Comparison of ENCODE assay signal across 15 cellular contexts in the genomic region with DNA sequence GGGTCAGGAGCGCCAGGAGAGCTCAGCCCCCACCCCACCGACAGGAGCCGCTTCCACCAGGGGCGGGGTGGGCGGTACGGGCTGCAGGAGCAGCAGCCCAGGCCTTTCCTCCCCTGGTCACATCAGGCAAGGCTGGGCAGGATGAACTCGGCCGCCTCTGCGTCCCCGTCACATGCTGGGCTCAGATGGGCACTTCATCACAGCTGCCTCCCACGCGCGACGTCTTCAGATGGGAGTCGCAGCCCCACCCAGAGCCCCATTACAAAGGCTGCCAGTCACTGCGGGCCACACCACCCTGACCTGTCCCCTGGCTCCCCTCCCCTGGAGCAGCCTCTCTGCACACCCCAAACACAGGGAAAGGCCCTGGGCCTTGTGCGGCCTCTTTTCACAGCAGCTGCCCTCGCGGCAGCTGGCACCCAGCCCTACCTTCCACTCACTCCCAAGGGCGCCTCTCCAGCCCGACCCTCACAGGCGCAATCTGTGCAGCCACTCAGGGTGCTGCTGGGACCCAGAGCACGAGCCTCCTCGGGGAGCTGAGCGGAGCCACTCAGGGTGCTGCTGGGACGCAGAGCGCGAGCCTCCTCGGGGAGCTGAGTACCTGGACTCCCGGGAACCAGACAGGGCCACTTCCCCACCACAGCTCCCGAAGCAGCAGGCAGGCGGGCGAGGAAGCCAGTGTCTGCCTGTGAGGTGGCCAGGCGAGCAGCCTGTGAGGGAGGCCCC. TPM values are rescaled to one million over a fixed set of nuclear protein-coding genes. Genes with fewer than 3 reads are reported as not detected.
DNase-seq lines count a peak whose midpoint lies in the region; ATAC-seq, FAIRE-seq and TF ChIP-seq lines count a peak whose summit lies in the region.
"Had no signal": no experiment of that assay in that cellular context is flagged by ENCODE, and none has a peak within 500 bp of the region (broad histone marks: within the 10 kb centered on the region; RNA-seq: fewer than 3 reads in every experiment).

No MANE protein-coding gene starts in this region.

- intact Hi-C loops in HepG2 (cut with micrococcal nuclease; ENCODE audit: unreplicated experiment), result no loop called here
- intact Hi-C loops in right lobe of liver (cut with DNase I), result no loop called here
- intact Hi-C loops in kidney (cut with DNase I), result no loop called here

- FAIRE-seq in HepG2 (lab: Jason Lieb, UNC), result no peak
- FAIRE-seq in kidney (lab: Jason Lieb, UNC), result no peak
- FAIRE-seq: keratinocyte had no signal

- no peak for TF ChIP-seq POLR2A in HepG2 (IDR thresholded peaks at IDR 0.05; ENCODE audit: insufficient read depth in 1 of 2, low read depth in 2 of 2, low read length in 2 of 2)
- TF ChIP-seq POLR2A in right lobe of liver (IDR thresholded peaks at IDR 0.05), result no peak

- DNase-seq in HepG2 (ENCODE audit: low spot score) (no peak), right lobe of liver (no peak), RWPE1 (ENCODE audit: low spot score) (no peak), kidney (peak; percentile 68), CD1c-positive myeloid dendritic cell (ENCODE audit: extremely low spot score) (no peak)
- DNase-seq in stimulated activated CD4-positive, alpha-beta T cell treated with anti-CD3 and anti-CD28 coated beads, Interleukin-2, amount 100 ng/mL, for 24 hours, result no peak
- no peak for DNase-seq in stimulated activated naive CD4-positive, alpha-beta T cell (lab: John Stamatoyannopoulos, UW)
- DNase-seq in activated T-cell treated with anti-CD3 and anti-CD28 coated beads, Interleukin-2, amount 50 U/mL, for 72 hours, result no peak
- DNase-seq: activated CD4-positive, alpha-beta T cell treated with anti-CD3 and anti-CD28 coated beads for 1 hour; naive B cell; retina had no signal

- CTCF ChIA-PET in HepG2 (lab: Yijun Ruan, JAX; ENCODE audit: low intra/inter-chr PET ratio, low total read pairs) (interaction anchor here (1.7 kb wide), 1 partner anchor 136 kb away, joined by 10 read pairs; no protein-coding TSS in a partner anchor), RWPE1 (lab: Yijun Ruan, JAX) (interaction anchor here (0.6 to 2.5 kb wide), 4 partner anchors 136 to 202 kb away, joined by 3 to 17 read pairs (median 4); no protein-coding TSS in a partner anchor)

- peak overlapping the region; percentile 42; the same call in 1 of the 2 replicates for H3K4me2 ChIP-seq in HepG2 (ENCODE audit: low read depth, low read length)

- TF ChIP-seq RAD21 in HepG2 (CRISPR knock-in tag; IDR thresholded peaks at IDR 0.05), result no peak

- H2AFZ ChIP-seq in HepG2 (ENCODE audit: low read length), result no peak overlapping the region

- H3K27ac ChIP-seq in HepG2 (ENCODE audit: extremely low read length, insufficient read depth, low read length) (peak overlapping the region; percentile 1), right lobe of liver (no peak overlapping the region), RWPE1 (peak overlapping the region; percentile 98), kidney (ENCODE audit: low read depth in 2 of 2, low read length in 2 of 2) (no peak overlapping the region)

- TF ChIP-seq CTCF in HepG2 (CRISPR knock-in tag; IDR thresholded peaks at IDR 0.05) (no peak), right lobe of liver (IDR thresholded peaks at IDR 0.05) (no peak), RWPE1 (conservative IDR thresholded peaks at IDR 0.05; ENCODE audit: low read depth) (no peak), kidney (IDR thresholded peaks at IDR 0.05; ENCODE audit: borderline replicate concordance, extremely low read depth, insufficient read depth) (no peak)

- peaks cover 19 to 35% of the 10 kb centered on the region in 2 experiments for H3K36me3 ChIP-seq in HepG2 (replicated peaks in 1 of 2; ENCODE audit: control insufficient read depth in 1 of 2, insufficient read depth in 2 of 2, low read length in 2 of 2)
- H3K36me3 ChIP-seq in right lobe of liver, result peaks cover 0 to 34% (median 19%) of the 10 kb centered on the region in 4 donors
- peaks cover 10 to 28% of the 10 kb centered on the region in 2 donors for H3K36me3 ChIP-seq in kidney (ENCODE audit: control insufficient read depth in 1 of 2, insufficient read depth in 2 of 2, low read length in 2 of 2)

- H3K4me3 ChIP-seq in HepG2 (replicated peaks in 1 of 3; ENCODE audit: insufficient read depth in 1 of 3, low read depth in 2 of 3, low read length in 3 of 3) (peak overlapping the region in 1 of 3 experiments; percentile 17; a peak in 1 of 6 replicates), right lobe of liver (no peak overlapping the region), kidney (ENCODE audit: low read length in 2 of 2) (no peak overlapping the region)

- peaks cover 18% of the 10 kb centered on the region; the same call in 1 of the 2 replicates for H4K20me1 ChIP-seq in HepG2 (ENCODE audit: insufficient read depth, low read length)

- H3K4me1 ChIP-seq in HepG2 (ENCODE audit: insufficient read depth, low read length) (peaks cover 43% of the 10 kb centered on the region), right lobe of liver (peaks cover 0 to 31% (median 17%) of the 10 kb centered on the region in 4 donors), kidney (ENCODE audit: control insufficient read depth in 1 of 2, insufficient read depth in 1 of 2, low read depth in 1 of 2, low read length in 2 of 2) (peaks cover 3 to 35% of the 10 kb centered on the region in 2 donors)

- ATAC-seq in HepG2 (no peak; the same call in 2 of the 3 replicates), right lobe of liver (no peak)
- no peak for ATAC-seq in activated T-cell treated with anti-CD3 and anti-CD28 coated beads, Interleukin-2, amount 50 U/mL, for 72 hours (replicated peaks in 1 of 2)
- ATAC-seq: gastroesophageal sphincter had no signal

- POLR2A ChIA-PET in HepG2 (lab: Yijun Ruan, JAX), result interaction anchor here (0.7 to 2.8 kb wide), 8 partner anchors 11 to 150 kb away, joined by 3 to 27 read pairs (median 5); a partner anchor contains a TSS
- POLR2A ChIA-PET in RWPE1 (lab: Yijun Ruan, JAX; ENCODE audit: low non-redundant PET), result interaction anchor here (0.7 kb wide), 1 partner anchor 12 kb away, joined by 3 read pairs; no protein-coding TSS in a partner anchor

- WGBS in HepG2 (ENCODE audit: low lambda C conversion rate), result 93% methylated on average over 21 of the region's 34 CpGs
- WGBS in right lobe of liver (ENCODE audit: insufficient coverage, low coverage, low lambda C conversion rate, missing lambda C conversion rate), result 57% methylated on average over 6 of the region's 34 CpGs

- H3K4me3 Mint-ChIP-seq in activated T-cell treated with anti-CD3 and anti-CD28 coated beads, Interleukin-2, amount 50 U/mL, for 72 hours, result peak overlapping the region in 1 of 2 donors; percentile 15
- H3K4me3 Mint-ChIP-seq: stimulated activated naive CD8-positive, alpha-beta T cell treated with anti-CD3 and anti-CD28 coated beads, Interleukin-15, Interleukin-2, amounts not matched to agents 100 ng/mL and 50 ng/mL, for 24 hours had no signal

- H3K27me3 ChIP-seq in HepG2 (ENCODE audit: control insufficient read depth in 1 of 2, insufficient read depth in 2 of 2, low read length in 2 of 2) (no peaks in the 10 kb centered on the region), right lobe of liver (no peaks in the 10 kb centered on the region)
- H3K27me3 ChIP-seq: gastroesophageal sphincter had no signal

- H3K9me3 Mint-ChIP-seq in activated T-cell treated with anti-CD3 and anti-CD28 coated beads, Interleukin-2, amount 50 U/mL, for 72 hours, result no peaks in the 10 kb centered on the region
- H3K9me3 Mint-ChIP-seq: CD4-positive, alpha-beta T cell; naive B cell; stimulated activated naive CD8-positive, alpha-beta T cell treated with anti-CD3 and anti-CD28 coated beads, Interleukin-15, Interleukin-2, amounts not matched to agents 100 ng/mL and 50 ng/mL, for 24 hours had no signal

- peaks cover 7 to 13% of the 10 kb centered on the region in 2 donors for H3K36me3 Mint-ChIP-seq in activated T-cell treated with anti-CD3 and anti-CD28 coated beads, Interleukin-2, amount 50 U/mL, for 72 hours (ENCODE audit: insufficient read depth in 2 of 2)
- H3K36me3 Mint-ChIP-seq: naive B cell had no signal

- BruUV-seq in HepG2 (replicated peaks; lab: Mats Ljungman, UMichigan), result no TSS peak

- H3K4me1 Mint-ChIP-seq in activated T-cell treated with anti-CD3 and anti-CD28 coated beads, Interleukin-2, amount 50 U/mL, for 72 hours (ENCODE audit: low read depth), result peaks cover 39% of the 10 kb centered on the region

- TF ChIP-seq EP300 in HepG2 (IDR thresholded peaks at IDR 0.05; ENCODE audit: low read depth in 2 of 2, low read length in 2 of 2) (no peak), HepG2 (CRISPR knock-in tag; IDR thresholded peaks at IDR 0.05; ENCODE audit: borderline replicate concordance) (no peak)

- H3K27ac Mint-ChIP-seq in activated T-cell treated with anti-CD3 and anti-CD28 coated beads, Interleukin-2, amount 50 U/mL, for 72 hours, result no peak overlapping the region
- H3K27ac Mint-ChIP-seq: stimulated activated naive CD8-positive, alpha-beta T cell treated with anti-CD3 and anti-CD28 coated beads, Interleukin-15, Interleukin-2, amounts not matched to agents 100 ng/mL and 50 ng/mL, for 24 hours had no signal

- H3K79me2 ChIP-seq in HepG2 (ENCODE audit: insufficient read depth, low read length), result peaks cover 47% of the 10 kb centered on the region

- in situ Hi-C loops in HepG2 (cut with HindIII; ENCODE audit: extremely low pct_ligation_motif_present, low pct_unique_long_range_greater_than_20kb), result no loop called here

- H3K27me3 Mint-ChIP-seq in activated T-cell treated with anti-CD3 and anti-CD28 coated beads, Interleukin-2, amount 50 U/mL, for 72 hours (ENCODE audit: low read depth), result no peaks in the 10 kb centered on the region
- H3K27me3 Mint-ChIP-seq: CD4-positive, alpha-beta T cell; naive B cell; stimulated activated naive CD8-positive, alpha-beta T cell treated with anti-CD3 and anti-CD28 coated beads, Interleukin-15, Interleukin-2, amounts not matched to agents 100 ng/mL and 50 ng/mL, for 24 hours had no signal

- no peaks in the 10 kb centered on the region for H3K9me3 ChIP-seq in HepG2 (ENCODE audit: low read length)
- H3K9me3 ChIP-seq in right lobe of liver, result no peaks in the 10 kb centered on the region
- no peaks in the 10 kb centered on the region for H3K9me3 ChIP-seq in kidney (ENCODE audit: control insufficient read depth in 1 of 2, low read length in 2 of 2)
- H3K9me3 ChIP-seq: gastroesophageal sphincter had no signal

- H3K9ac ChIP-seq in HepG2 (ENCODE audit: insufficient read depth, low read depth, low read length), result no peak overlapping the region
- no peak overlapping the region for H3K9ac ChIP-seq in kidney (ENCODE audit: low read length in 2 of 2)

RNA-seq across cellular contexts. Expression of a gene that starts 4.7 kb away (rescaled TPM):
- total RNA-seq in HepG2 (2016; rRNA removed; fragmentation: Illumina TruSeq; extraction: Trizol), result 9.5 and 13.5 TPM in 2 replicates
- total RNA-seq in HepG2 (2016; cell fraction: cytosol; rRNA removed; fragmentation: Illumina TruSeq; extraction: Trizol; ENCODE audit: low read depth), result 7.8 and 8.6 TPM in 2 replicates
- total RNA-seq in HepG2 (2016; cell fraction: insoluble cytoplasmic fraction; rRNA removed; fragmentation: Illumina TruSeq; extraction: Trizol), result 6.1 and 14.0 TPM in 2 replicates
- total RNA-seq in HepG2 (2016; cell fraction: membrane; rRNA removed; fragmentation: Illumina TruSeq; extraction: Trizol), result 8.0 and 9.4 TPM in 2 replicates
- 15.2 and 16.0 TPM in 2 replicates for total RNA-seq in HepG2 (2016; cell fraction: nucleus; rRNA removed; fragmentation: Illumina TruSeq; extraction: Trizol)
- 14.2 and 17.6 TPM in 2 replicates for polyA plus RNA-seq in HepG2 (2011; rRNA removed)
- polyA plus RNA-seq in HepG2 (2011; cell fraction: cytosol; rRNA removed), result 10.9 and 19.8 TPM in 2 replicates
- 80.6 and 103 TPM in 2 replicates for polyA plus RNA-seq in HepG2 (2011; cell fraction: nucleus; rRNA removed)
- polyA plus RNA-seq in HepG2 (2012), result 6.9 and 11.3 TPM in 2 replicates
- 4.2 and 5.0 TPM in 2 replicates for polyA plus RNA-seq in HepG2 (2016; cell fraction: cytosol; fragmentation: Illumina TruSeq; extraction: Trizol; ENCODE audit: low read depth)
- polyA plus RNA-seq in HepG2 (2016; cell fraction: insoluble cytoplasmic fraction; fragmentation: Illumina TruSeq; extraction: Trizol; ENCODE audit: low read depth), result 14.5 and 15.5 TPM in 2 replicates
- polyA plus RNA-seq in HepG2 (2016; cell fraction: membrane; fragmentation: Illumina TruSeq; extraction: Trizol; ENCODE audit: low read depth), result 8.5 and 11.6 TPM in 2 replicates
- 58.7 and 59.3 TPM in 2 replicates for polyA plus RNA-seq in HepG2 (2016; cell fraction: nucleus; fragmentation: Illumina TruSeq; extraction: Trizol; ENCODE audit: insufficient read depth, low read depth)
- polyA minus RNA-seq in HepG2 (2011; rRNA and poly(A)+ RNA removed; ENCODE audit: low replicate concordance), result 25.2 and 28.9 TPM in 2 replicates
- polyA minus RNA-seq in HepG2 (2011; cell fraction: cytosol; rRNA and poly(A)+ RNA removed), result 12.5 and 18.7 TPM in 2 replicates
- polyA minus RNA-seq in HepG2 (2011; cell fraction: nucleus; rRNA and poly(A)+ RNA removed), result 12.6 and 18.4 TPM in 2 replicates
- total RNA-seq in right lobe of liver, result 10 to 100 TPM; 21.6 to 46.4 (median 25.0) TPM
- total RNA-seq in kidney, result 34.9 TPM
- 14.3 TPM for polyA plus RNA-seq in kidney (ENCODE audit: insufficient read depth, low read depth, low replicate concordance)
- 100 to 1,000 TPM in 1 of 2 donors, 10 to 100 TPM in 1; 87.1 to 110 TPM for total RNA-seq in activated T-cell treated with anti-CD3 and anti-CD28 coated beads, Interleukin-2, amount 50 U/mL, for 72 hours

RNA-seq across cellular contexts. Expression of a gene that starts 14.6 kb away (rescaled TPM):
- total RNA-seq in HepG2 (2016; rRNA removed; fragmentation: Illumina TruSeq; extraction: Trizol), result 0.97 TPM in 1 of 2 replicates, not detected in the other
- 1.1 and 2.6 TPM in 2 replicates for total RNA-seq in HepG2 (2016; cell fraction: cytosol; rRNA removed; fragmentation: Illumina TruSeq; extraction: Trizol; ENCODE audit: low read depth)
- total RNA-seq in HepG2 (2016; cell fraction: insoluble cytoplasmic fraction; rRNA removed; fragmentation: Illumina TruSeq; extraction: Trizol), result 0.87 TPM in 1 of 2 replicates, not detected in the other
- 0.71 and 0.79 TPM in 2 replicates for total RNA-seq in HepG2 (2016; cell fraction: membrane; rRNA removed; fragmentation: Illumina TruSeq; extraction: Trizol)
- total RNA-seq in HepG2 (2016; cell fraction: nucleus; rRNA removed; fragmentation: Illumina TruSeq; extraction: Trizol), result not detected in 2 replicates
- polyA plus RNA-seq in HepG2 (2011; rRNA removed), result 0.24 and 0.25 TPM in 2 replicates
- polyA plus RNA-seq in HepG2 (2011; cell fraction: cytosol; rRNA removed), result 0.50 and 0.85 TPM in 2 replicates
- 1.1 and 1.2 TPM in 2 replicates for polyA plus RNA-seq in HepG2 (2011; cell fraction: nucleus; rRNA removed)
- 0.82 and 1.4 TPM in 2 replicates for polyA plus RNA-seq in HepG2 (2012)
- polyA plus RNA-seq in HepG2 (2016; cell fraction: cytosol; fragmentation: Illumina TruSeq; extraction: Trizol; ENCODE audit: low read depth), result 0.87 and 1.2 TPM in 2 replicates
- polyA plus RNA-seq in HepG2 (2016; cell fraction: insoluble cytoplasmic fraction; fragmentation: Illumina TruSeq; extraction: Trizol; ENCODE audit: low read depth), result 0.61 and 0.63 TPM in 2 replicates
- 0.42 and 0.81 TPM in 2 replicates for polyA plus RNA-seq in HepG2 (2016; cell fraction: membrane; fragmentation: Illumina TruSeq; extraction: Trizol; ENCODE audit: low read depth)
- polyA plus RNA-seq in HepG2 (2016; cell fraction: nucleus; fragmentation: Illumina TruSeq; extraction: Trizol; ENCODE audit: insufficient read depth, low read depth), result 0.85 and 2.0 TPM in 2 replicates
- polyA minus RNA-seq in HepG2 (2011; rRNA and poly(A)+ RNA removed; ENCODE audit: low replicate concordance), result 0.21 TPM in 1 of 2 replicates, not detected in the other
- polyA minus RNA-seq in HepG2 (2011; cell fraction: cytosol; rRNA and poly(A)+ RNA removed), result 3.4 TPM in 1 of 2 replicates, not detected in the other
- 0.50 TPM in 1 of 2 replicates, not detected in the other for polyA minus RNA-seq in HepG2 (2011; cell fraction: nucleus; rRNA and poly(A)+ RNA removed)
- 10 to 100 TPM in 2 of 6 experiments, 1 to 10 TPM in 4; 2.7 to 12.3 (median 8.2) TPM for total RNA-seq in right lobe of liver
- not detected for total RNA-seq in kidney
- polyA plus RNA-seq in kidney (ENCODE audit: insufficient read depth, low read depth, low replicate concordance), result not detected
- 1 to 10 TPM; 1.5 to 1.9 TPM for total RNA-seq in activated T-cell treated with anti-CD3 and anti-CD28 coated beads, Interleukin-2, amount 50 U/mL, for 72 hours
- total RNA-seq: gastroesophageal sphincter had no signal
- polyA plus RNA-seq: keratinocyte had no signal

RNA-seq across cellular contexts. Expression of a gene that starts 15.2 kb away (rescaled TPM):
- total RNA-seq in HepG2 (2016; rRNA removed; fragmentation: Illumina TruSeq; extraction: Trizol) (0.58 and 0.97 TPM in 2 replicates), right lobe of liver (under 1 TPM in 1 of 6 experiments, not detected in 5; 0.22 TPM), kidney (2.2 TPM)
- total RNA-seq in HepG2 (2016; cell fraction: cytosol; rRNA removed; fragmentation: Illumina TruSeq; extraction: Trizol; ENCODE audit: low read depth), result 1.1 and 1.2 TPM in 2 replicates
- total RNA-seq in HepG2 (2016; cell fraction: insoluble cytoplasmic fraction; rRNA removed; fragmentation: Illumina TruSeq; extraction: Trizol), result 0.43 and 1.1 TPM in 2 replicates
- total RNA-seq in HepG2 (2016; cell fraction: membrane; rRNA removed; fragmentation: Illumina TruSeq; extraction: Trizol), result 1.5 and 2.1 TPM in 2 replicates
- total RNA-seq in HepG2 (2016; cell fraction: nucleus; rRNA removed; fragmentation: Illumina TruSeq; extraction: Trizol), result 0.84 and 0.85 TPM in 2 replicates
- polyA plus RNA-seq in HepG2 (2011; rRNA removed) (5.7 and 7.4 TPM in 2 replicates), kidney (ENCODE audit: insufficient read depth, low read depth, low replicate concordance) (4.6 TPM)
- 4.4 and 4.8 TPM in 2 replicates for polyA plus RNA-seq in HepG2 (2011; cell fraction: cytosol; rRNA removed)
- polyA plus RNA-seq in HepG2 (2011; cell fraction: nucleus; rRNA removed), result 10.2 and 11.3 TPM in 2 replicates
- 2.5 and 5.3 TPM in 2 replicates for polyA plus RNA-seq in HepG2 (2012)
- polyA plus RNA-seq in HepG2 (2016; cell fraction: cytosol; fragmentation: Illumina TruSeq; extraction: Trizol; ENCODE audit: low read depth), result 1.00 and 1.2 TPM in 2 replicates
- 0.64 and 0.72 TPM in 2 replicates for polyA plus RNA-seq in HepG2 (2016; cell fraction: insoluble cytoplasmic fraction; fragmentation: Illumina TruSeq; extraction: Trizol; ENCODE audit: low read depth)
- 1.2 and 1.4 TPM in 2 replicates for polyA plus RNA-seq in HepG2 (2016; cell fraction: membrane; fragmentation: Illumina TruSeq; extraction: Trizol; ENCODE audit: low read depth)
- polyA plus RNA-seq in HepG2 (2016; cell fraction: nucleus; fragmentation: Illumina TruSeq; extraction: Trizol; ENCODE audit: insufficient read depth, low read depth), result 1.1 and 1.4 TPM in 2 replicates
- polyA minus RNA-seq in HepG2 (2011; rRNA and poly(A)+ RNA removed; ENCODE audit: low replicate concordance), result 6.2 and 7.1 TPM in 2 replicates
- 4.1 and 4.4 TPM in 2 replicates for polyA minus RNA-seq in HepG2 (2011; cell fraction: cytosol; rRNA and poly(A)+ RNA removed)
- 1.3 and 2.1 TPM in 2 replicates for polyA minus RNA-seq in HepG2 (2011; cell fraction: nucleus; rRNA and poly(A)+ RNA removed)
- total RNA-seq in activated T-cell treated with anti-CD3 and anti-CD28 coated beads, Interleukin-2, amount 50 U/mL, for 72 hours, result 10 to 100 TPM; 38.6 to 50.9 TPM

RNA-seq across cellular contexts. Expression of a gene that starts 21.0 kb away (rescaled TPM):
- total RNA-seq in HepG2 (2016; rRNA removed; fragmentation: Illumina TruSeq; extraction: Trizol) (68.3 and 71.7 TPM in 2 replicates), right lobe of liver (10 to 100 TPM; 16.1 to 18.6 (median 18.0) TPM), kidney (25.0 TPM)
- 42.3 and 42.4 TPM in 2 replicates for total RNA-seq in HepG2 (2016; cell fraction: cytosol; rRNA removed; fragmentation: Illumina TruSeq; extraction: Trizol; ENCODE audit: low read depth)
- 71.7 and 77.6 TPM in 2 replicates for total RNA-seq in HepG2 (2016; cell fraction: insoluble cytoplasmic fraction; rRNA removed; fragmentation: Illumina TruSeq; extraction: Trizol)
- total RNA-seq in HepG2 (2016; cell fraction: membrane; rRNA removed; fragmentation: Illumina TruSeq; extraction: Trizol), result 45.9 and 49.4 TPM in 2 replicates
- 27.4 and 40.1 TPM in 2 replicates for total RNA-seq in HepG2 (2016; cell fraction: nucleus; rRNA removed; fragmentation: Illumina TruSeq; extraction: Trizol)
- polyA plus RNA-seq in HepG2 (2011; rRNA removed) (28.6 and 35.9 TPM in 2 replicates), kidney (ENCODE audit: insufficient read depth, low read depth, low replicate concordance) (45.6 TPM)
- 25.2 and 31.0 TPM in 2 replicates for polyA plus RNA-seq in HepG2 (2011; cell fraction: cytosol; rRNA removed)
- 27.0 and 27.5 TPM in 2 replicates for polyA plus RNA-seq in HepG2 (2011; cell fraction: nucleus; rRNA removed)
- polyA plus RNA-seq in HepG2 (2012), result 28.9 and 37.4 TPM in 2 replicates
- polyA plus RNA-seq in HepG2 (2016; cell fraction: cytosol; fragmentation: Illumina TruSeq; extraction: Trizol; ENCODE audit: low read depth), result 55.8 and 56.5 TPM in 2 replicates
- 83.7 and 99.4 TPM in 2 replicates for polyA plus RNA-seq in HepG2 (2016; cell fraction: insoluble cytoplasmic fraction; fragmentation: Illumina TruSeq; extraction: Trizol; ENCODE audit: low read depth)
- polyA plus RNA-seq in HepG2 (2016; cell fraction: membrane; fragmentation: Illumina TruSeq; extraction: Trizol; ENCODE audit: low read depth), result 49.1 and 52.1 TPM in 2 replicates
- polyA plus RNA-seq in HepG2 (2016; cell fraction: nucleus; fragmentation: Illumina TruSeq; extraction: Trizol; ENCODE audit: insufficient read depth, low read depth), result 66.2 and 67.2 TPM in 2 replicates
- 12.3 and 20.5 TPM in 2 replicates for polyA minus RNA-seq in HepG2 (2011; rRNA and poly(A)+ RNA removed; ENCODE audit: low replicate concordance)
- 16.4 and 18.5 TPM in 2 replicates for polyA minus RNA-seq in HepG2 (2011; cell fraction: cytosol; rRNA and poly(A)+ RNA removed)
- polyA minus RNA-seq in HepG2 (2011; cell fraction: nucleus; rRNA and poly(A)+ RNA removed), result 14.7 and 14.8 TPM in 2 replicates
- 10 to 100 TPM; 41.4 to 49.3 TPM for total RNA-seq in activated T-cell treated with anti-CD3 and anti-CD28 coated beads, Interleukin-2, amount 50 U/mL, for 72 hours

RNA-seq across cellular contexts. Expression of a gene that starts 21.7 kb away (rescaled TPM):
- 15.8 and 23.7 TPM in 2 replicates for total RNA-seq in HepG2 (2016; rRNA removed; fragmentation: Illumina TruSeq; extraction: Trizol)
- 17.2 and 21.7 TPM in 2 replicates for total RNA-seq in HepG2 (2016; cell fraction: cytosol; rRNA removed; fragmentation: Illumina TruSeq; extraction: Trizol; ENCODE audit: low read depth)
- total RNA-seq in HepG2 (2016; cell fraction: insoluble cytoplasmic fraction; rRNA removed; fragmentation: Illumina TruSeq; extraction: Trizol), result 14.8 and 26.0 TPM in 2 replicates
- 42.5 and 44.6 TPM in 2 replicates for total RNA-seq in HepG2 (2016; cell fraction: membrane; rRNA removed; fragmentation: Illumina TruSeq; extraction: Trizol)
- 14.4 and 15.0 TPM in 2 replicates for total RNA-seq in HepG2 (2016; cell fraction: nucleus; rRNA removed; fragmentation: Illumina TruSeq; extraction: Trizol)
- 39.3 and 47.2 TPM in 2 replicates for polyA plus RNA-seq in HepG2 (2011; rRNA removed)
- 28.8 and 54.4 TPM in 2 replicates for polyA plus RNA-seq in HepG2 (2011; cell fraction: cytosol; rRNA removed)
- 94.7 and 105 TPM in 2 replicates for polyA plus RNA-seq in HepG2 (2011; cell fraction: nucleus; rRNA removed)
- polyA plus RNA-seq in HepG2 (2012), result 25.8 and 38.7 TPM in 2 replicates
- polyA plus RNA-seq in HepG2 (2016; cell fraction: cytosol; fragmentation: Illumina TruSeq; extraction: Trizol; ENCODE audit: low read depth), result 54.0 and 63.1 TPM in 2 replicates
- 37.8 and 52.2 TPM in 2 replicates for polyA plus RNA-seq in HepG2 (2016; cell fraction: insoluble cytoplasmic fraction; fragmentation: Illumina TruSeq; extraction: Trizol; ENCODE audit: low read depth)
- polyA plus RNA-seq in HepG2 (2016; cell fraction: membrane; fragmentation: Illumina TruSeq; extraction: Trizol; ENCODE audit: low read depth), result 72.6 and 84.9 TPM in 2 replicates
- polyA plus RNA-seq in HepG2 (2016; cell fraction: nucleus; fragmentation: Illumina TruSeq; extraction: Trizol; ENCODE audit: insufficient read depth, low read depth), result 53.4 and 59.6 TPM in 2 replicates
- polyA minus RNA-seq in HepG2 (2011; rRNA and poly(A)+ RNA removed; ENCODE audit: low replicate concordance), result 6.8 and 36.4 TPM in 2 replicates
- 24.4 and 28.2 TPM in 2 replicates for polyA minus RNA-seq in HepG2 (2011; cell fraction: cytosol; rRNA and poly(A)+ RNA removed)
- polyA minus RNA-seq in HepG2 (2011; cell fraction: nucleus; rRNA and poly(A)+ RNA removed), result 13.3 and 13.8 TPM in 2 replicates
- total RNA-seq in right lobe of liver, result 100 to 1,000 TPM; 129 to 284 (median 186) TPM
- total RNA-seq in kidney, result 238 TPM
- polyA plus RNA-seq in kidney (ENCODE audit: insufficient read depth, low read depth, low replicate concordance), result 405 TPM
- 1 to 10 TPM; 2.2 to 3.0 TPM for total RNA-seq in activated T-cell treated with anti-CD3 and anti-CD28 coated beads, Interleukin-2, amount 50 U/mL, for 72 hours

Comparison
In these comparisons a context has a peak if more than half of its experiments do, and no peak if none do; other contexts are left out.
1. H3K27ac ChIP-seq: peak in HepG2 (single experiment) and RWPE1 (single experiment); none in right lobe of liver (0 of 3) and kidney (0 of 2).
2. RNA of a gene that starts 15.2 kb away (total RNA-seq): 38.6 to 50.9 TPM in activated T-cell treated with anti-CD3 and anti-CD28 coated beads, Interleukin-2, amount 50 U/mL, for 72 hours; 2.2 TPM in kidney (single experiment), 0.43 to 2.1 TPM in HepG2 and 0.22 TPM in right lobe of liver; every median in the first group is over 10 times any median in the second.